Comparison of ENCODE assay signal across 23 cellular contexts in the genomic region with DNA sequence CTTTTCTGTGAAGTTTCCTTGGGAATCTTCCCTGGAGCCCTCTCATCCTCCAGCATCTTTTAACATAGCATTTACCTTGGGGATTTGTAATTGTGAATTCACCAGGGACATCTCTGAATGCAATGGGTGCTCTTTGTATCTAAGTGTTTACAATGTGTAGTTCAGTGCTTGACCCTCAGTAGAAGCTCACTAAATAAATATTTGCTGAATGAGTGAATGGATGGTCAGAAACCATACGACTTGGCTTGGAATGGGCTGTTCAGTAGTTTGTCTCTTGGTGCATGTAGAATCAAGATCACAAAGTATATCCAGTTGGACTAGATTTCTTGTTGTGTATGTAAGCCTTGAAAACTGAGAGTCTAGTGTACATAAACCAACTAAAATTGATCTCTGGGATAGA.
"Had no signal": no experiment of that assay in that cellular context is flagged by ENCODE, and none has a peak within 500 bp of the region (broad histone marks: within the 10 kb centered on the region; RNA-seq: fewer than 3 reads in every experiment).

No MANE protein-coding gene starts in this region.

- H3K27ac ChIP-seq: foreskin keratinocyte, lower lobe of right lung, pancreas, psoas muscle, right atrium auricular region, upper lobe of left lung, VCaP had no signal

- ATAC-seq: activated CD8-positive, alpha-beta T cell treated with anti-CD3 and anti-CD28 coated beads, Interleukin-2, amount 10 ng/mL, durations not matched to agents 7 days and 5 days; activated naive CD8-positive, alpha-beta T cell treated with anti-CD3 and anti-CD28 coated beads, Interleukin-2, amount 50 U/mL, for 24 hours; foreskin keratinocyte; left lobe of liver; lower lobe of right lung; mucosa of descending colon; pancreas; psoas muscle; stimulated activated naive CD8-positive, alpha-beta T cell treated with anti-CD3 and anti-CD28 coated beads, Interleukin-15, Interleukin-2, amounts not matched to agents 100 U/mL and 50 U/mL, for 24 hours had no signal

- H3K27me3 ChIP-seq: pancreas, right atrium auricular region, upper lobe of left lung had no signal

- H3K9me3 ChIP-seq: lower lobe of right lung, mucosa of descending colon, pancreas, psoas muscle, right atrium auricular region, upper lobe of left lung had no signal

- H3K4me1 ChIP-seq: foreskin keratinocyte, lower lobe of right lung, pancreas, psoas muscle, right atrium auricular region, upper lobe of left lung had no signal

- FAIRE-seq: pancreas had no signal

- H3K4me3 ChIP-seq: lower lobe of right lung, mucosa of descending colon, pancreas, psoas muscle, right atrium auricular region, upper lobe of left lung had no signal

- DNase-seq: activated CD4-positive, alpha-beta T cell treated with anti-CD3 and anti-CD28 coated beads, Interleukin-2, amount 10 ng/mL, durations not matched to agents 7 days and 5 days; activated CD4-positive, CD25-positive, alpha-beta regulatory T cell treated with anti-CD3 and anti-CD28 coated beads, Interleukin-2, amount 50 U/mL, for 72 hours; activated CD8-positive, alpha-beta T cell treated with anti-CD3 and anti-CD28 coated beads, Interleukin-2, amount 10 ng/mL, durations not matched to agents 7 days and 5 days; activated gamma-delta T cell; activated naive CD4-positive, alpha-beta T cell treated with anti-CD3 and anti-CD28 coated beads, Interleukin-2, amount 50 U/mL, for 16 hours; activated naive CD8-positive, alpha-beta T cell treated with anti-CD3 and anti-CD28 coated beads, Interleukin-2, amount 50 U/mL, for 24 hours; anterior cingulate cortex; central memory CD4-positive, alpha-beta T cell; dermis blood vessel endothelial cell; effector CD8-positive, alpha-beta T cell; foreskin keratinocyte; lower lobe of right lung; mesendoderm; mucosa of descending colon; nephron progenitor cell; pancreas; psoas muscle; stimulated activated CD4-positive, alpha-beta T cell treated with anti-CD3 and anti-CD28 coated beads, Interleukin-4, amount 100 ng/mL, for 4 hours; stimulated activated naive CD8-positive, alpha-beta T cell treated with anti-CD3 and anti-CD28 coated beads, Interleukin-15, Interleukin-2, amounts not matched to agents 100 U/mL and 50 U/mL, for 24 hours; upper lobe of left lung had no signal

- H3K36me3 ChIP-seq: lower lobe of right lung, pancreas, right atrium auricular region, upper lobe of left lung had no signal
